12 cellular contexts compared by ENCODE assay signal in genomic region chr3:34015204-34016142, GRCh38.
DNase-seq lines count a peak whose midpoint lies in the region; ATAC-seq and TF ChIP-seq lines count a peak whose summit lies in the region.
"Had no signal": no experiment of that assay in that cellular context is flagged by ENCODE, and none has a peak within 500 bp of the region (broad histone marks: within the 10 kb centered on the region; RNA-seq: fewer than 3 reads in every experiment).

No MANE protein-coding gene starts in this region.

- no peaks in the 10 kb centered on the region for H3K9me2 ChIP-seq in OCI-LY1 (ENCODE audit: low read depth, low read length)

- DNase-seq in AG09309 (ENCODE audit: low read depth) (no peak), fibroblast of lung (ENCODE audit: low read depth in 2 of 2) (peak in 1 of 2 donors; percentile 51), NCI-H1930 (lab: John Stamatoyannopoulos, UW) (no peak), NCI-H2196 treated with DMSO at 0.1 percent for 48 hours (lab: John Stamatoyannopoulos, UW; ENCODE audit: unreplicated experiment) (no peak), NK-92 (lab: John Stamatoyannopoulos, UW; ENCODE audit: unreplicated experiment) (no peak)
- DNase-seq: activated naive CD4-positive, alpha-beta T cell treated with anti-CD3 and anti-CD28 coated beads, Interleukin-2, amount 50 U/mL, for 16 hours; EL; NCI-H2227 treated with DMSO at 0.1 percent for 48 hours had no signal

- H3K9me3 ChIP-seq in OCI-LY1 (ENCODE audit: low read length) = no peaks in the 10 kb centered on the region
- no peaks in the 10 kb centered on the region for H3K9me3 ChIP-seq in fibroblast of lung (ENCODE audit: control insufficient read depth, insufficient read depth, low read depth, low read length)
- H3K9me3 ChIP-seq: thoracic aorta had no signal

- H3K79me2 ChIP-seq in OCI-LY1 (ENCODE audit: insufficient read depth, low read length) (no peaks in the 10 kb centered on the region), fibroblast of lung (ENCODE audit: control insufficient read depth, insufficient read depth, low read length) (no peaks in the 10 kb centered on the region)

- H4K20me1 ChIP-seq in OCI-LY1 (ENCODE audit: insufficient read depth, low read length) (no peaks in the 10 kb centered on the region), fibroblast of lung (ENCODE audit: control insufficient read depth, extremely low read depth, insufficient read depth, low read length) (no peaks in the 10 kb centered on the region)

- no peaks in the 10 kb centered on the region for H3F3A ChIP-seq in OCI-LY1 (ENCODE audit: insufficient read depth, low read length)

- H3K4me2 ChIP-seq in OCI-LY1 (ENCODE audit: low read length) = no peak overlapping the region
- H3K4me2 ChIP-seq in fibroblast of lung (ENCODE audit: extremely low read depth, insufficient read depth, low read length) = no peak overlapping the region

- no peak overlapping the region for H3K4me3 ChIP-seq in AG09309 (ENCODE audit: control insufficient read depth, low read depth, low read length)
- no peak overlapping the region for H3K4me3 ChIP-seq in GM12875 (ENCODE audit: low read depth, low read length)
- H3K4me3 ChIP-seq in OCI-LY1 (ENCODE audit: low read depth, low read length, poor library complexity, severe bottlenecking) = no peak overlapping the region
- no peak overlapping the region for H3K4me3 ChIP-seq in fibroblast of lung (replicated peaks in 1 of 4; ENCODE audit: control extremely low read depth in 1 of 4, insufficient read depth in 1 of 4, low read depth in 3 of 4, low read length in 4 of 4)
- H3K4me3 ChIP-seq: thoracic aorta had no signal

- TF ChIP-seq CTCF in AG09309 (IDR thresholded peaks at IDR 0.05; ENCODE audit: control insufficient read depth, insufficient read depth, low read depth, low read length, missing control alignments) = peak; percentile 25
- TF ChIP-seq CTCF in GM12875 (IDR thresholded peaks at IDR 0.05; ENCODE audit: borderline replicate concordance, insufficient read depth, low read depth, low read length) = peak; percentile 43; the same call in 1 of the 2 replicates
- TF ChIP-seq CTCF in OCI-LY1 (IDR thresholded peaks at IDR 0.05; ENCODE audit: low read length) = peak; percentile 49
- peak; percentile 22 to 54 for TF ChIP-seq CTCF in fibroblast of lung (conservative IDR thresholded peaks at IDR 0.05 in 1 of 2, IDR thresholded peaks at IDR 0.05 in 1 of 2; ENCODE audit: low read depth in 1 of 2, low read length in 2 of 2)

- H3K36me3 ChIP-seq in OCI-LY1 (ENCODE audit: insufficient read depth, low read length) = no peaks in the 10 kb centered on the region
- no peaks in the 10 kb centered on the region for H3K36me3 ChIP-seq in fibroblast of lung (ENCODE audit: control insufficient read depth, insufficient read depth, low read length)
- H3K36me3 ChIP-seq: thoracic aorta had no signal

- H2AFZ ChIP-seq in OCI-LY1 (ENCODE audit: low read length) (no peak overlapping the region), fibroblast of lung (ENCODE audit: low read length) (no peak overlapping the region)

- H3K27me3 ChIP-seq in OCI-LY1 (ENCODE audit: insufficient read depth, low read length) (no peaks in the 10 kb centered on the region), fibroblast of lung (ENCODE audit: control insufficient read depth, insufficient read depth, low read length) (no peaks in the 10 kb centered on the region)

- H3K27ac ChIP-seq in OCI-LY1 (ENCODE audit: low read depth, low read length, poor library complexity, severe bottlenecking) (no peak overlapping the region), fibroblast of lung (ENCODE audit: insufficient read depth, low read length) (no peak overlapping the region)
- H3K27ac ChIP-seq: thoracic aorta had no signal

- no peak for ATAC-seq in HG03175 (IDR thresholded peaks at IDR 0.05; ENCODE audit: unreplicated experiment)

- H3K9ac ChIP-seq in OCI-LY1 (ENCODE audit: low read length) (no peak overlapping the region), fibroblast of lung (ENCODE audit: insufficient read depth, low read length) (no peak overlapping the region)

- H3K4me1 ChIP-seq in OCI-LY1 (ENCODE audit: insufficient read depth, low read length, severe bottlenecking) = no peaks in the 10 kb centered on the region
- peaks cover 9% of the 10 kb centered on the region for H3K4me1 ChIP-seq in fibroblast of lung (ENCODE audit: control insufficient read depth, extremely low read depth, insufficient read depth, low read length)
